ENCODE assay signal across 15 cellular contexts in the genomic region with DNA sequence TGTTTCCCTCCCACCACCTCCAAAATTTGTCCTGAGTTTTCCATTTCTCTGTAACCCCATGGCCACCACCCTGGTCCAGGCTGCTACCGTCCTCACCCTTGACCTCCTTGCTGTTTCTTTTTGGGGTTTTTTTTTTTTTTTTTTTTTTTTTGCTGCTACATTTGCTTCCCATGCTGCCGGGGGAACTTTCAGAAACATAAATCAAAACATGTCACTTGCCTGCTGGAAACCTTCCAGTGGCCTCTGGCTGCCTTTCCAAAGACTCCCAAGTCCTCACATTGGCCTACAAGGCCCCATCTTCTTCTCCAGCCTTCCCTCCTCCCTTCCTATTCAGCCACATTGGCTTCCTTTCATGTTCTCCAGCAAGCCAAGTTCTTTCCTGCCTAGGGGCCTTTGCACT. TPM values are rescaled to one million over a fixed set of nuclear protein-coding genes. Genes with fewer than 3 reads are reported as not detected.
DNase-seq lines count a peak whose midpoint lies in the region; ATAC-seq and TF ChIP-seq lines count a peak whose summit lies in the region.
"Had no signal": no experiment of that assay in that cellular context is flagged by ENCODE, and none has a peak within 500 bp of the region (broad histone marks: within the 10 kb centered on the region; RNA-seq: fewer than 3 reads in every experiment).

No MANE protein-coding gene starts in this region.

- CTCF ChIA-PET in HEK293 (lab: Yijun Ruan, JAX), result no interaction called here

- intact Hi-C loops in left ventricle myocardium inferior (cut with micrococcal nuclease), result loop anchor here (10.0 kb wide), 1 partner anchor 307 kb away; no protein-coding TSS in a partner anchor

- DNase-seq in RPMI7951 (ENCODE audit: low read depth) (peak; percentile 41), fibroblast of the aortic adventitia (ENCODE audit: low read depth) (peak; percentile 33), left ventricle myocardium inferior (no peak)
- DNase-seq: Caco-2; CD4-positive, alpha-beta T cell; GOT3; H7; IMR-90; KBM-7 had no signal

- ATAC-seq in HG02884 (IDR thresholded peaks at IDR 0.05; ENCODE audit: unreplicated experiment) (no peak), GM19035 (IDR thresholded peaks at IDR 0.05; ENCODE audit: unreplicated experiment) (no peak)
- ATAC-seq: HCT116 had no signal

- no peaks in the 10 kb centered on the region for H3K36me3 ChIP-seq in HEK293 (ENCODE audit: control insufficient read depth in 2 of 2, insufficient read depth in 1 of 2, low read length in 2 of 2)
- H3K36me3 ChIP-seq in left ventricle myocardium inferior, result no peaks in the 10 kb centered on the region

- H3K9me3 ChIP-seq in HEK293 (ENCODE audit: control insufficient read depth, insufficient read depth, low read depth, low read length) (no peaks in the 10 kb centered on the region), left ventricle myocardium inferior (replicated peaks) (peaks cover 14% of the 10 kb centered on the region)

- TF ChIP-seq CTCF in HEK293 (tag by site-specific recombination; IDR thresholded peaks at IDR 0.05) (no peak), fibroblast of the aortic adventitia (IDR thresholded peaks at IDR 0.05; ENCODE audit: insufficient read depth, low read length) (no peak), left ventricle myocardium inferior (IDR thresholded peaks at IDR 0.05; ENCODE audit: borderline replicate concordance) (no peak)

- H3K4me3 ChIP-seq in HEK293 (ENCODE audit: low read depth, low read length) (no peak overlapping the region), fibroblast of the aortic adventitia (ENCODE audit: low read depth, low read length) (no peak overlapping the region), left ventricle myocardium inferior (no peak overlapping the region)

- no peaks in the 10 kb centered on the region for H3K27me3 ChIP-seq in left ventricle myocardium inferior (ENCODE audit: low read depth)

- H3K27ac ChIP-seq in HEK293 (ENCODE audit: extremely low read depth, low read depth, low read length) (no peak overlapping the region), left ventricle myocardium inferior (replicated peaks) (no peak overlapping the region)
- H3K27ac ChIP-seq: C4-2B had no signal

- POLR2A ChIA-PET in HEK293 (lab: Yijun Ruan, JAX), result no interaction called here

- no peaks in the 10 kb centered on the region for H3K4me1 ChIP-seq in HEK293 (ENCODE audit: control insufficient read depth, insufficient read depth, low read length)
- peaks cover under 1% of the 10 kb centered on the region for H3K4me1 ChIP-seq in left ventricle myocardium inferior

TF ChIP-seq in HEK293, 187 proteins besides CTCF, POLR2A, EP300 and RAD21:
- no peak for TF ChIP-seq ZNF571 (tag by site-specific recombination; IDR thresholded peaks at IDR 0.05)
- TF ChIP-seq ZNF623 (tag by site-specific recombination; IDR thresholded peaks at IDR 0.05), result peak; percentile 79; the same call in 1 of the 2 replicates
TF ChIP-seq in HEK293: peak in this region for 1.

RNA-seq across cellular contexts. Expression of gene PTGIS, which starts 50.4 kb away (rescaled TPM):
- total RNA-seq in RPMI7951 (2014; rRNA removed; shearing (Covaris generic)), result under 0.01 and 0.24 TPM in 2 replicates
- total RNA-seq in fibroblast of the aortic adventitia (ENCODE audit: low replicate concordance), result 279 and 1,011 TPM in 2 replicates
- 26.3 TPM for total RNA-seq in left ventricle myocardium inferior
- total RNA-seq: B cell; CD4-positive, alpha-beta T cell had no signal

Comparison
In these comparisons a context has a peak if more than half of its experiments do, and no peak if none do; other contexts are left out.
1. RNA of gene PTGIS, which starts 50.4 kb away (total RNA-seq): 279 to 1,011 TPM in fibroblast of the aortic adventitia; 26.3 TPM in left ventricle myocardium inferior (single experiment) and under 0.01 to 0.24 TPM in RPMI7951; every median in the first group is over 10 times any median in the second.